1 cellular context compared by ENCODE assay signal in genomic region chr17:77418609-77419008, GRCh38.
TF ChIP-seq lines count a peak whose summit lies in the region.

No MANE protein-coding gene starts in this region.

TF ChIP-seq in GM23338, 12 proteins besides CTCF, POLR2A, EP300 and RAD21 (continued from another document):
- TF ChIP-seq ZNF462 (CRISPR knock-in tag; IDR thresholded peaks at IDR 0.05): no peak
